Comparison of ENCODE assay signal across 4 cellular contexts in the genomic region with DNA sequence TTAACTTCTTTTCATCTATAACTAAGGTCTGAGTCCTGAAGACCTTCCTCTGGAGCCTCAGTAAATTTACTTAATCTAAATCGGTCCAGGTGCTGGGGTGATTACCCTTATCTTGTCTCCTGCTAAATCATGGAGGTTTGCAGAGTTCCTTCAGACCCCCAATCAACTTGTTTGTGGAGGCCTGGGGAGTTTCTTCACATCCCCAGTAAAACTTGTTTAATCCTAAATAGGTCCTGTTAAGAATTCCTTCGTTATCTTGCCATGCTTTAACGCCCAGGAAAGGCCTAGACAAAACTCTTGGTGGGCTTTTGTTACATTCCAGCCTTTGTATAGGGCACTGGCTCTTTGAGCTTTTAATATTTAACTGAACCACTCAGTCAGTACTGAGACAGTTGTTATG. TPM values are rescaled to one million over a fixed set of nuclear protein-coding genes. Genes with fewer than 3 reads are reported as not detected.
"Had no signal": no experiment of that assay in that cellular context is flagged by ENCODE, and none has a peak within 500 bp of the region (broad histone marks: within the 10 kb centered on the region; RNA-seq: fewer than 3 reads in every experiment).

No MANE protein-coding gene starts in this region.

RNA-seq across cellular contexts. Expression of a gene that starts 55.7 kb away (rescaled TPM):
- total RNA-seq: HT-29, IMR-90, K562 had no signal
- polyA plus RNA-seq: GM23338, IMR-90, K562 had no signal
